Comparison of ENCODE assay signal across 1 cellular context in genomic region chr13:21124853-21125252, GRCh38.
TF ChIP-seq lines count a peak whose summit lies in the region.

No MANE protein-coding gene starts in this region.

TF ChIP-seq in H1, 55 proteins besides CTCF, POLR2A, EP300 and RAD21:
- TF ChIP-seq CBX8 (IDR thresholded peaks at IDR 0.05; ENCODE audit: borderline replicate concordance, low read depth, low read length) (no peak), TBP (IDR thresholded peaks at IDR 0.05; ENCODE audit: low read depth, low read length) (no peak), SP1 (IDR thresholded peaks at IDR 0.05; ENCODE audit: low read depth, low read length) (no peak), SAP30 (IDR thresholded peaks at IDR 0.05; ENCODE audit: insufficient read depth, insufficient replicate concordance, low read length) (no peak), EZH2 (IDR thresholded peaks at IDR 0.05; ENCODE audit: low read depth, low read length, severe bottlenecking) (no peak), RFX5 (IDR thresholded peaks at IDR 0.05; ENCODE audit: borderline replicate concordance, low read depth, low read length) (no peak), SIX5 (IDR thresholded peaks at IDR 0.05; ENCODE audit: low read depth, low read length) (no peak), SIN3A (conservative IDR thresholded peaks at IDR 0.05 in 1 of 2, IDR thresholded peaks at IDR 0.05 in 1 of 2; ENCODE audit: low read depth in 1 of 2, low read length in 2 of 2) (no peak), RNF2 (IDR thresholded peaks at IDR 0.05; ENCODE audit: borderline replicate concordance, low read depth, low read length, missing control alignments, poor library complexity, severe bottlenecking) (no peak), RBBP5 (IDR thresholded peaks at IDR 0.05; ENCODE audit: borderline replicate concordance, low read depth, low read length) (no peak), KDM5A (IDR thresholded peaks at IDR 0.05; ENCODE audit: low read length) (no peak), TCF12 (IDR thresholded peaks at IDR 0.05; ENCODE audit: low read depth, low read length) (no peak), FOSL1 (IDR thresholded peaks at IDR 0.05; ENCODE audit: insufficient read depth, low read depth, low read length) (no peak), KDM4A (IDR thresholded peaks at IDR 0.05; ENCODE audit: low read depth, low read length, severe bottlenecking) (no peak), POU5F1 (IDR thresholded peaks at IDR 0.05; ENCODE audit: low read depth, low read length) (no peak), BRCA1 (IDR thresholded peaks at IDR 0.05; ENCODE audit: low read depth, low read length) (no peak), NANOG (IDR thresholded peaks at IDR 0.05; ENCODE audit: insufficient read depth, low read depth, low read length, poor library complexity, severe bottlenecking) (no peak), CHD7 (IDR thresholded peaks at IDR 0.05; ENCODE audit: insufficient replicate concordance, low read length) (no peak), TAF7 (optimal IDR thresholded peaks at IDR 0.05; ENCODE audit: borderline replicate concordance, low read depth, low read length) (no peak)
